ENCODE assay signal across 6 cellular contexts in the genomic region with DNA sequence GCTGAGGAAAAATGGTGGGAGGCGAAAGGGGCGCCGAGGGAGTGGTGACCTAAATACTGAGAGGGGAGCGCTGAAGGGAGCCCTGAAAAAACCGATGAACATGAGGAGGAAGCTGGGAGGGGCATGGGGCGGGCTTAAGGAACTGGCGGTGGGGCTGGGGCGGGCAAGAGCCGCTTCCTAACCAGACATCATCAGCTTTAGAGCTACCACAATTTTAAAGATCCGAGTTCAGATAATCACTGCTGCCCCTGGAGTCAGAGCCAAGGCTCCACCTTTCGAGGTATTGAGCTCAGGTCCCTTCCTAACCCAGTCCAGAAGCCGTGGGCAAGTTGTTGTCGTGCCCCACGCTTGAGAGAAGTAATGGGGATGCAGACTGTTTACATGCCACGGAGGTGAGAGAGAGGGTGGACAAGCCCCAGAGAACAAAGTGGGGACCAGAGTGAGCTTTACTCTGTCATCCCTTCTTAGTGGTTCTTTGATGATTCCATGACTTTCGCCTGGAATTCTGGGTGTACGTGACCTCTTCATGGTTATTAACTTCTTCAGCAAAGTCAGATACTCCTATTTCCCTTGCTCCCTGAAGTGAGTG. TPM values are rescaled to one million over a fixed set of nuclear protein-coding genes. Genes with fewer than 3 reads are reported as not detected.
DNase-seq lines count a peak whose midpoint lies in the region; ATAC-seq, FAIRE-seq and TF ChIP-seq lines count a peak whose summit lies in the region.

No MANE protein-coding gene starts in this region.

- DNase-seq in cardiac fibroblast (ENCODE audit: low read depth in 2 of 2) (peak in 1 of 2 donors; percentile 27), pancreas (no peak), middle frontal gyrus (ENCODE audit: extremely low spot score, low spot score) (no peak)
- no peak for DNase-seq in activated CD4-positive, alpha-beta T cell treated with anti-CD3 and anti-CD28 coated beads, Interleukin-2, amount 50 U/mL, for 48 hours

- intact Hi-C loops in pancreas (cut with DNase I): no loop called here

- peaks cover 0 to 20% (median 3%) of the 10 kb centered on the region in 3 donors for H3K36me3 ChIP-seq in pancreas

- H3K4me3 ChIP-seq in cardiac fibroblast (replicated peaks in 1 of 2; ENCODE audit: low read depth in 2 of 2, low read length in 2 of 2): peak overlapping the region; percentile 78 to 84
- peak overlapping the region; percentile 47 to 81 (median 68) for H3K4me3 ChIP-seq in pancreas

- WGBS in pancreas, 2 donors: 1% methylated on average over 17 of the region's 17 CpGs

- no peak for TF ChIP-seq CTCF in cardiac fibroblast (IDR thresholded peaks at IDR 0.05; ENCODE audit: low read depth, low read length)
- no peak for TF ChIP-seq CTCF in pancreas (IDR thresholded peaks at IDR 0.05)

- H3K27ac ChIP-seq in pancreas: peak overlapping the region in 3 of 4 donors; percentile 22 to 59 (median 42)

- peak; percentile 12 for ATAC-seq in GM19025 (IDR thresholded peaks at IDR 0.05; ENCODE audit: low read depth, unreplicated experiment)
- peak; percentile 23 for ATAC-seq in HG03342 (IDR thresholded peaks at IDR 0.05; ENCODE audit: unreplicated experiment)
- ATAC-seq in pancreas: peak; percentile 32 to 65 (median 54)

- FAIRE-seq in pancreas (lab: Jason Lieb, UNC): no peak

- H3K4me1 ChIP-seq in pancreas: peaks cover 21 to 32% (median 22%) of the 10 kb centered on the region in 3 donors

- no peaks in the 10 kb centered on the region for H3K9me3 ChIP-seq in pancreas

- H3K27me3 ChIP-seq in pancreas: no peaks in the 10 kb centered on the region

RNA-seq across cellular contexts. Expression of a gene that starts 0.4 kb away (rescaled TPM):
- total RNA-seq in pancreas: 10 to 100 TPM in 5 of 6 donors, 1 to 10 TPM in 1; 8.6 to 28.8 (median 16.8) TPM
- polyA plus RNA-seq in pancreas: 10 to 100 TPM; 21.2 to 33.3 TPM

RNA-seq across cellular contexts. Expression of a gene that starts 0.7 kb away (rescaled TPM):
- 10 to 100 TPM; 12.3 to 22.6 (median 16.0) TPM for total RNA-seq in pancreas
- polyA plus RNA-seq in pancreas: 10 to 100 TPM; 34.1 to 47.9 TPM

RNA-seq across cellular contexts. Expression of a gene that starts 11.2 kb away (rescaled TPM):
- 10 to 100 TPM in 5 of 6 donors, 1 to 10 TPM in 1; 8.7 to 20.2 (median 12.5) TPM for total RNA-seq in pancreas
- 10 to 100 TPM in 1 of 2 donors, 1 to 10 TPM in 1; 7.8 to 13.8 TPM for polyA plus RNA-seq in pancreas

RNA-seq across cellular contexts. Expression of a gene that starts 24.5 kb away (rescaled TPM):
- 1 to 10 TPM in 4 of 6 donors, under 1 TPM in 2; 0.63 to 6.8 (median 1.8) TPM for total RNA-seq in pancreas
- 1 to 10 TPM; 4.3 to 7.5 TPM for polyA plus RNA-seq in pancreas
